15 cellular contexts compared by ENCODE assay signal in the genomic region with DNA sequence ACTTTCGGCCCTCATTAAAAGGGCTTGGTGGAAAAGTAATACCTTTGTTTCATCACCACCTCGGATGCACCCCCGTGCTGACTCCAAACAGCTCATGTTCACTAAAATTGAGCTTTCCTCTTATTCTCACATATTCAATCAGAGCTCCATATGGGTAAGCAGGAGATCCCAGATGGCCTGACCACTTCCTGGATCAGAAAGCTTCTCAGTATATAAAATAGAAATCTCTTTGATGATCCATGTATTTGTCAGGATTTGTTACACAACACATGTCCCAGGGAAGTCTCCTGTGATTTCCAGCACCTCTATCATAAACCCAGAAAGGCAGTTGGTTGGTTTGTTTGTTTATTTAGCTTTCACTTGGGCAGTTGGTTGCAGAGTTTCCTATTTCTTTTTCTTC.
A peak's percentile ranks its signal among the peaks of the same experiment; 100 is the strongest.
DNase-seq lines count a peak whose midpoint lies in the region; TF ChIP-seq lines count a peak whose summit lies in the region.
"Had no signal": no experiment of that assay in that cellular context is flagged by ENCODE, and none has a peak within 500 bp of the region (broad histone marks: within the 10 kb centered on the region; RNA-seq: fewer than 3 reads in every experiment).

No MANE protein-coding gene starts in this region.

- no peaks in the 10 kb centered on the region for H3K36me3 Mint-ChIP-seq in endodermal cell (ENCODE audit: low read depth)

- H3K4me3 Mint-ChIP-seq in endodermal cell, result no peak overlapping the region

- H3K36me3 ChIP-seq in endodermal cell (ENCODE audit: control insufficient read depth, insufficient read depth, low read length), result no peaks in the 10 kb centered on the region
- no peaks in the 10 kb centered on the region for H3K36me3 ChIP-seq in vagina
- H3K36me3 ChIP-seq: BLaER1 treated with 17β-estradiol and CSF1 and Interleukin-3, amounts not matched to agents 10 nM and 100 nM; HAP-1 had no signal

- WGBS in endodermal cell (ENCODE audit: insufficient coverage in 1 of 2, insufficient read length in 1 of 2), 2 experiments, result 96% methylated on average over 3 of the region's 3 CpGs; no CpG with 5 or more reads in 1 of the 2 experiments

- intact Hi-C loops in vagina (cut with DNase I), result no loop called here

- H3K27me3 ChIP-seq in endodermal cell (ENCODE audit: control insufficient read depth, insufficient read depth, low read length, poor library complexity, severe bottlenecking) (no peaks in the 10 kb centered on the region), vagina (no peaks in the 10 kb centered on the region)
- H3K27me3 ChIP-seq: BLaER1 treated with 17β-estradiol and CSF1 and Interleukin-3, amounts not matched to agents 10 nM and 100 nM had no signal

- POLR2A ChIA-PET in HEK293T (lab: Yijun Ruan, JAX), result no interaction called here

- no peak for TF ChIP-seq POLR2A in vagina (IDR thresholded peaks at IDR 0.05)

- no peak overlapping the region for H3K27ac Mint-ChIP-seq in endodermal cell

- H3K9me3 Mint-ChIP-seq in endodermal cell, result no peaks in the 10 kb centered on the region

- no peak for TF ChIP-seq CTCF in VCaP (conservative IDR thresholded peaks at IDR 0.05)
- no peak for TF ChIP-seq CTCF in foreskin fibroblast (IDR thresholded peaks at IDR 0.05; ENCODE audit: low read depth, low read length)
- no peak for TF ChIP-seq CTCF in endodermal cell (conservative IDR thresholded peaks at IDR 0.05)
- TF ChIP-seq CTCF in coronary artery (IDR thresholded peaks at IDR 0.05), result no peak
- TF ChIP-seq CTCF in vagina (IDR thresholded peaks at IDR 0.05), result no peak

- CTCF ChIA-PET in HEK293T (lab: Yijun Ruan, JAX), result no interaction called here

- H3K4me1 Mint-ChIP-seq in endodermal cell, result peaks cover 2% of the 10 kb centered on the region

- H3K9ac ChIP-seq in endodermal cell (ENCODE audit: extremely low read depth, low read length, poor library complexity, severe bottlenecking), result no peak overlapping the region
- H3K9ac ChIP-seq: BLaER1 treated with 17β-estradiol and CSF1 and Interleukin-3, amounts not matched to agents 10 nM and 100 nM; SK-N-SH had no signal

- H3K27me3 Mint-ChIP-seq in endodermal cell (ENCODE audit: insufficient read depth), result peaks cover 2% of the 10 kb centered on the region

- H3K27ac ChIP-seq in VCaP (peak overlapping the region; percentile 85), endodermal cell (ENCODE audit: low read depth, low read length) (no peak overlapping the region), coronary artery (no peak overlapping the region), vagina (no peak overlapping the region)
- H3K27ac ChIP-seq: BLaER1 treated with 17β-estradiol and CSF1 and Interleukin-3, amounts not matched to agents 10 nM and 100 nM had no signal

- H3K4me1 ChIP-seq in endodermal cell (ENCODE audit: control insufficient read depth, insufficient read depth, low read length) (no peaks in the 10 kb centered on the region), vagina (no peaks in the 10 kb centered on the region)
- H3K4me1 ChIP-seq: HAP-1 had no signal

- H3K4me3 ChIP-seq in foreskin fibroblast (ENCODE audit: low read depth in 1 of 2, low read length in 2 of 2), result no peak overlapping the region
- H3K4me3 ChIP-seq in endodermal cell (ENCODE audit: low read length), result no peak overlapping the region
- no peak overlapping the region for H3K4me3 ChIP-seq in coronary artery
- H3K4me3 ChIP-seq in vagina, result no peak overlapping the region
- H3K4me3 ChIP-seq: BLaER1 treated with 17β-estradiol and CSF1 and Interleukin-3, amounts not matched to agents 10 nM and 100 nM; GM12878; HAP-1 had no signal

- DNase-seq in HS-5 (ENCODE audit: low read depth), result peak; percentile 80
- peak; percentile 54 to 78 for DNase-seq in foreskin fibroblast
- DNase-seq in renal cortical epithelial cell (ENCODE audit: low read depth), result peak; percentile 46
- DNase-seq in HEK293T (ENCODE audit: extremely low spot score), result no peak
- DNase-seq in endodermal cell, result no peak
- DNase-seq in coronary artery (ENCODE audit: low spot score), result no peak
- DNase-seq in vagina (ENCODE audit: extremely low spot score in 2 of 2), result no peak
- DNase-seq: NCI-H1048, NCI-H2227 treated with DMSO at 0.1 percent for 48 hours, NCI-H526, SK-N-SH had no signal

- H3K9me3 ChIP-seq in endodermal cell (ENCODE audit: control insufficient read depth, low read length) (no peaks in the 10 kb centered on the region), vagina (no peaks in the 10 kb centered on the region)
- H3K9me3 ChIP-seq: BLaER1 treated with 17β-estradiol and CSF1 and Interleukin-3, amounts not matched to agents 10 nM and 100 nM; HAP-1; SK-N-SH had no signal

TF ChIP-seq in HEK293T, 16 proteins besides CTCF, POLR2A, EP300 and RAD21:
- TF ChIP-seq NFRKB (IDR thresholded peaks at IDR 0.05) (no peak), FOXK2 (IDR thresholded peaks at IDR 0.05) (no peak), PKNOX1 (IDR thresholded peaks at IDR 0.05) (no peak), FOXA1 (IDR thresholded peaks at IDR 0.05) (no peak), HDGF (IDR thresholded peaks at IDR 0.05; ENCODE audit: borderline replicate concordance) (no peak), LEF1 (IDR thresholded peaks at IDR 0.05; ENCODE audit: borderline replicate concordance) (no peak), L3MBTL2 (conservative IDR thresholded peaks at IDR 0.05) (no peak), TARDBP (IDR thresholded peaks at IDR 0.05) (no peak), SP1 (IDR thresholded peaks at IDR 0.05) (no peak), FOXM1 (IDR thresholded peaks at IDR 0.05; ENCODE audit: borderline replicate concordance) (no peak), ARNT (IDR thresholded peaks at IDR 0.05) (no peak), SUZ12 (IDR thresholded peaks at IDR 0.05) (no peak), CTBP1 (IDR thresholded peaks at IDR 0.05; ENCODE audit: borderline replicate concordance) (no peak), BHLHE40 (IDR thresholded peaks at IDR 0.05; ENCODE audit: borderline replicate concordance) (no peak)

Comparison
In these comparisons a context has a peak if more than half of its experiments do, and no peak if none do; other contexts are left out.
1. DNase-seq: peak in HS-5 (single experiment), foreskin fibroblast (2 of 2) and renal cortical epithelial cell (single experiment); none in HEK293T (single experiment), endodermal cell (single experiment), coronary artery (single experiment) and vagina (0 of 2).